ENCODE assay signal across 9 cellular contexts in the genomic region with DNA sequence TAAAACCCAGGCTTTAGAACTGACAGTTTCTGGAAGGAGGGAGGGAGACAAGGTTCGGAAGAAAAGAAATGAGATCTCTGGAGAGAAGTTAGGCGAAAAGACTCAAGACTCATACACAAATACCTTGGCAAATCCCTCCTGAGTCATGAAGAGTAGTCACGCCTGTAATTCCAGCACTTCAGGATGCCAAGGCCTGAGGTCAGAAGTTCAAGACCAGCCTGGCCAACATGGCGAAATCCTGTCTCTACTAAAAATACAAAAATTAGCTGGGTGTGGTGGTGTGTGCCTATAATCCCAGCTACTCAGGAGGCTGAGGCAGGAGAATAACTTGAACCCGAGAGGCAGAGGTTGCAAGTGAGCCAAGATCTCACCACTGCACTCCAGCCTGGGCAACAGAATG. TPM values are rescaled to one million over a fixed set of nuclear protein-coding genes. Genes with fewer than 3 reads are reported as not detected.
DNase-seq lines count a peak whose midpoint lies in the region; ATAC-seq and TF ChIP-seq lines count a peak whose summit lies in the region.
"Not testable (repeated sequence)": the region's sequence is repeated elsewhere in the genome, so short reads cannot be mapped to it uniquely, and the experiment has no call there.
"Had no signal": no experiment of that assay in that cellular context is flagged by ENCODE, and none has a peak within 500 bp of the region (broad histone marks: within the 10 kb centered on the region; RNA-seq: fewer than 3 reads in every experiment).

No MANE protein-coding gene starts in this region.

- H3K36me3 Mint-ChIP-seq in HFFc6 (ENCODE audit: low read depth), result peaks cover 19% of the 10 kb centered on the region; the same call in 1 of the 2 replicates

- TF ChIP-seq CTCF in HFFc6 (IDR thresholded peaks at IDR 0.05); PC-3 (conservative IDR thresholded peaks at IDR 0.05; ENCODE audit: low read depth, low read length); epithelial cell of esophagus (IDR thresholded peaks at IDR 0.05; ENCODE audit: insufficient read depth, low read depth, low read length, missing control alignments); psoas muscle (IDR thresholded peaks at IDR 0.05); tibial nerve (IDR thresholded peaks at IDR 0.05): not testable (repeated sequence)

- H3K27ac Mint-ChIP-seq in HFFc6, result peak overlapping the region; percentile 8; the same call in 1 of the 2 replicates

- H3K9me2 ChIP-seq in PC-3 (replicated peaks; ENCODE audit: low read length), result not testable (repeated sequence)

- not testable (repeated sequence) for H3K9ac ChIP-seq in PC-3 (ENCODE audit: low read length)

- WGBS in psoas muscle, 3 donors, result 58 to 77% (median 61%) methylated on average over 5 of the region's 5 CpGs
- WGBS in tibial nerve, 2 donors, result 62 to 73% methylated on average over 5 of the region's 5 CpGs

- DNase-seq in Daoy (ENCODE audit: low read depth) (peak; percentile 56), HFFc6 (peak; percentile 30), PC-3 (peak; percentile 48), astrocyte of the hippocampus (ENCODE audit: low read depth, low spot score) (peak; percentile 34), epithelial cell of esophagus (ENCODE audit: low read depth) (peak; percentile 69), fibroblast of the conjunctiva (ENCODE audit: low read depth) (peak; percentile 72), psoas muscle (peak in 1 of 2 donors; percentile 17), tibial nerve (ENCODE audit: low spot score in 2 of 2) (peak; percentile 19 to 33)

- H3K79me2 ChIP-seq in PC-3 (ENCODE audit: low read length), result not testable (repeated sequence)

- CTCF ChIA-PET in PC-3 (lab: Charles Lee), result not testable (repeated sequence)

- H3K27ac ChIP-seq in PC-3 (ENCODE audit: low read length); psoas muscle: not testable (repeated sequence)
- peak overlapping the region in 1 of 4 donors; percentile 31 for H3K27ac ChIP-seq in tibial nerve

- not testable (repeated sequence) for BruUV-seq in PC-3 (replicated peaks; lab: Mats Ljungman, UMichigan)

- intact Hi-C loops in PC-3 (cut with micrococcal nuclease); psoas muscle (cut with DNase I): not testable (repeated sequence)

- not testable (repeated sequence) for H3K9me3 ChIP-seq in PC-3 (ENCODE audit: low read length); psoas muscle; tibial nerve

- not testable (repeated sequence) for H2AFZ ChIP-seq in PC-3 (ENCODE audit: low read length)

- not testable (repeated sequence) for H3K4me3 Mint-ChIP-seq in HFFc6

- peak in 1 of 2 donors; percentile 69 for TF ChIP-seq EP300 in tibial nerve (IDR thresholded peaks at IDR 0.05)

- peaks cover 29% of the 10 kb centered on the region for H3K4me1 Mint-ChIP-seq in HFFc6 (ENCODE audit: low read depth)

- POLR2A ChIA-PET in PC-3 (lab: Charles Lee; ENCODE audit: unreplicated experiment), result not testable (repeated sequence)

- H3K4me3 ChIP-seq in PC-3 (ENCODE audit: low read length); epithelial cell of esophagus (ENCODE audit: low read length); psoas muscle; tibial nerve: not testable (repeated sequence)

- peaks cover 10% of the 10 kb centered on the region for H3K4me1 ChIP-seq in PC-3 (ENCODE audit: insufficient read depth, low read length)
- not testable (repeated sequence) for H3K4me1 ChIP-seq in psoas muscle, tibial nerve

- H4K20me1 ChIP-seq in PC-3 (ENCODE audit: low read length), result not testable (repeated sequence)

- not testable (repeated sequence) for H3K27me3 Mint-ChIP-seq in HFFc6 (ENCODE audit: insufficient read depth)

- H3K4me2 ChIP-seq in PC-3 (ENCODE audit: low read length), result not testable (repeated sequence)

- ATAC-seq in PC-3, result not testable (repeated sequence)
- ATAC-seq in psoas muscle, result peak in 3 of 4 donors; percentile 27 to 52 (median 50)

- not testable (repeated sequence) for H3K27me3 ChIP-seq in PC-3 (ENCODE audit: low read length); psoas muscle (ENCODE audit: insufficient read depth in 3 of 3, low read length in 2 of 3); tibial nerve

- H3K36me3 ChIP-seq in PC-3 (ENCODE audit: low read depth, low read length); psoas muscle (ENCODE audit: insufficient read depth in 1 of 2, low read depth in 1 of 2); tibial nerve: not testable (repeated sequence)

- not testable (repeated sequence) for H3F3A ChIP-seq in PC-3 (ENCODE audit: low read length, unreplicated experiment)

- not testable (repeated sequence) for TF ChIP-seq POLR2A in tibial nerve (IDR thresholded peaks at IDR 0.05)

- not testable (repeated sequence) for H3K9me3 Mint-ChIP-seq in HFFc6

RNA-seq across cellular contexts. Expression of a gene that starts 27.3 kb away (rescaled TPM):
- not detected in 2 replicates for total RNA-seq in Daoy (2014; rRNA removed; shearing (Covaris generic))
- under 1 TPM in 4 of 6 experiments, not detected in 2; 0.11 to 0.23 (median 0.14) TPM for total RNA-seq in HFFc6 (2021; fragmentation: NEBNext Ultra II Directional; extraction: Animal tissue kit (Norgen Biotek cat#: 25700))
- total RNA-seq in PC-3 (2014; rRNA removed) (not detected in 2 replicates), psoas muscle (10 to 100 TPM in 1 of 4 donors, 1 to 10 TPM in 3; 1.2 to 15.7 (median 4.1) TPM), tibial nerve (under 1 TPM in 3 of 4 donors, not detected in 1; 0.22 to 0.63 (median 0.59) TPM)
- 1 to 10 TPM in 2 of 3 donors, under 1 TPM in 1; 0.66 to 6.7 (median 2.3) TPM for polyA plus RNA-seq in psoas muscle
- total RNA-seq: HT-29 had no signal
